Comparison of ENCODE assay signal across 15 cellular contexts in genomic region chr1:61447339-61448016, GRCh38.
"Had no signal": no experiment of that assay in that cellular context is flagged by ENCODE, and none has a peak within 500 bp of the region (broad histone marks: within the 10 kb centered on the region; RNA-seq: fewer than 3 reads in every experiment).

No MANE protein-coding gene starts in this region.

- H3K9me3 ChIP-seq: adrenal gland, body of pancreas, pancreas had no signal

- ATAC-seq: body of pancreas; pancreas; stimulated activated memory B cell treated with anti-CD40 and anti-IgM and Interleukin-4, amounts not matched to agents 10 μg/mL and 1 μg/mL and 100 μg/mL, for 72 hours had no signal

- H3K36me3 ChIP-seq: adrenal gland, pancreas had no signal

- H3K27ac ChIP-seq: pancreas had no signal

- H3K4me2 ChIP-seq: smooth muscle cell had no signal

- H3K4me3 ChIP-seq: adrenal gland, body of pancreas, pancreas, smooth muscle cell had no signal

- H3K27me3 ChIP-seq: adrenal gland, body of pancreas, pancreas had no signal

- DNase-seq: activated B cell treated with CpG ODN at 0.5 μM for 24 hours; activated CD4-positive, alpha-beta T cell treated with anti-CD3 and anti-CD28 coated beads, Interleukin-2, amount 10 ng/mL, durations not matched to agents 24 days and 14 days; activated CD8-positive, alpha-beta memory T cell treated with anti-CD3 and anti-CD28 coated beads for 24 hours; activated naive CD4-positive, alpha-beta T cell treated with anti-CD3 and anti-CD28 coated beads, Interleukin-2, amount 10 ng/mL, durations not matched to agents 7 days and 5 days; adrenal gland; body of pancreas; dermis blood vessel endothelial cell; foreskin fibroblast; islet precursor cell; mesendoderm; pancreas; SHP77; T-helper 2 cell had no signal
